In genomic region chr12:89994901-89995300, GRCh38 we compare ENCODE assay signal across 33 cellular contexts.
"Had no signal": no experiment of that assay in that cellular context is flagged by ENCODE, and none has a peak within 500 bp of the region (broad histone marks: within the 10 kb centered on the region; RNA-seq: fewer than 3 reads in every experiment).

No MANE protein-coding gene starts in this region.

- ATAC-seq: esophagus mucosa; heart left ventricle; left colon; naive thymus-derived CD4-positive, alpha-beta T cell; pancreas; psoas muscle; stimulated activated naive B cell treated with anti-CD40 and anti-IgM and Interleukin-4, amounts not matched to agents 10 μg/mL and 1 μg/mL and 100 μg/mL, for 72 hours; WTC11 had no signal

- H3K27me3 ChIP-seq: ascending aorta, cardiac muscle cell, heart left ventricle, pancreas, sigmoid colon, stomach, thyroid gland, upper lobe of left lung, vagina had no signal

- H3K4me3 ChIP-seq: ascending aorta, cardiac muscle cell, heart left ventricle, pancreas, psoas muscle, sigmoid colon, stomach, thyroid gland, upper lobe of left lung, vagina had no signal

- H3K4me3 Mint-ChIP-seq: activated CD4-positive, alpha-beta memory T cell treated with anti-CD3 and anti-CD28 coated beads, Interleukin-2, amount 10 ng/mL, durations not matched to agents 7 days and 5 days; activated CD4-positive, alpha-beta T cell treated with anti-CD3 and anti-CD28 coated beads, Interleukin-2, amount 10 ng/mL, durations not matched to agents 7 days and 5 days; activated naive CD4-positive, alpha-beta T cell treated with anti-CD3 and anti-CD28 coated beads, Interleukin-2, amount 10 ng/mL, durations not matched to agents 7 days and 5 days; activated naive CD8-positive, alpha-beta T cell treated with anti-CD3 and anti-CD28 coated beads, Interleukin-2, amount 10 ng/mL, durations not matched to agents 7 days and 5 days; activated T-cell treated with anti-CD3 and anti-CD28 coated beads, Interleukin-2, amount 50 U/mL, for 24 hours; brain; dendritic cell treated with granulocyte-macrophage colony-stimulating factor and Interleukin-4, amounts not matched to agents 40 ng/mL and 50 ng/mL, for 4 days; endodermal cell; immature natural killer cell; memory B cell; naive thymus-derived CD4-positive, alpha-beta T cell; stimulated activated naive B cell treated with anti-CD40 and anti-IgM and Interleukin-4, amounts not matched to agents 10 μg/mL and 1 μg/mL and 100 μg/mL, for 72 hours; WTC11 had no signal

- H3K4me1 ChIP-seq: ascending aorta, pancreas, psoas muscle, sigmoid colon, stomach, thyroid gland, upper lobe of left lung, vagina had no signal

- DNase-seq: activated CD4-positive, alpha-beta memory T cell treated with anti-CD3 and anti-CD28 coated beads, Interleukin-2, amount 10 ng/mL, durations not matched to agents 7 days and 5 days; activated CD4-positive, alpha-beta T cell treated with anti-CD3 and anti-CD28 coated beads for 1 hour; activated CD4-positive, alpha-beta T cell treated with anti-CD3 and anti-CD28 coated beads, Interleukin-2, amount 10 ng/mL, durations not matched to agents 7 days and 5 days; activated CD8-positive, alpha-beta memory T cell treated with anti-CD3 and anti-CD28 coated beads, Interleukin-2, amount 50 U/mL, for 48 hours; activated gamma-delta T cell; activated naive CD4-positive, alpha-beta T cell treated with anti-CD3 and anti-CD28 coated beads, Interleukin-2, amount 10 ng/mL, durations not matched to agents 7 days and 5 days; activated naive CD8-positive, alpha-beta T cell treated with anti-CD3 and anti-CD28 coated beads, Interleukin-2, amount 10 ng/mL, durations not matched to agents 7 days and 5 days; activated T-cell treated with anti-CD3 and anti-CD28 coated beads, Interleukin-2, amount 50 U/mL, for 24 hours; endodermal cell; foreskin fibroblast; heart left ventricle; hypothalamus; immature natural killer cell; kidney; left colon; midbrain; naive thymus-derived CD4-positive, alpha-beta T cell; pancreas; psoas muscle; sigmoid colon; small intestine; stimulated activated naive B cell treated with anti-CD40 and anti-IgM and Interleukin-4, amounts not matched to agents 10 μg/mL and 1 μg/mL and 100 μg/mL, for 72 hours; stomach; thyroid gland; upper lobe of left lung had no signal

- H3K4me1 Mint-ChIP-seq: activated CD4-positive, alpha-beta T cell treated with anti-CD3 and anti-CD28 coated beads, Interleukin-2, amount 10 ng/mL, durations not matched to agents 7 days and 5 days; activated naive CD4-positive, alpha-beta T cell treated with anti-CD3 and anti-CD28 coated beads, Interleukin-2, amount 10 ng/mL, durations not matched to agents 7 days and 5 days; activated naive CD8-positive, alpha-beta T cell treated with anti-CD3 and anti-CD28 coated beads, Interleukin-2, amount 10 ng/mL, durations not matched to agents 7 days and 5 days; endodermal cell had no signal

- H3K27ac ChIP-seq: ascending aorta, cardiac muscle cell, heart left ventricle, pancreas, psoas muscle, sigmoid colon, stomach, thyroid gland, upper lobe of left lung, vagina had no signal

- H3K27ac Mint-ChIP-seq: activated CD4-positive, alpha-beta memory T cell treated with anti-CD3 and anti-CD28 coated beads, Interleukin-2, amount 10 ng/mL, durations not matched to agents 7 days and 5 days; activated CD4-positive, alpha-beta T cell treated with anti-CD3 and anti-CD28 coated beads, Interleukin-2, amount 10 ng/mL, durations not matched to agents 7 days and 5 days; activated naive CD4-positive, alpha-beta T cell treated with anti-CD3 and anti-CD28 coated beads, Interleukin-2, amount 10 ng/mL, durations not matched to agents 7 days and 5 days; activated naive CD8-positive, alpha-beta T cell treated with anti-CD3 and anti-CD28 coated beads, Interleukin-2, amount 10 ng/mL, durations not matched to agents 7 days and 5 days; activated T-cell treated with anti-CD3 and anti-CD28 coated beads, Interleukin-2, amount 50 U/mL, for 24 hours; brain; endodermal cell; immature natural killer cell; memory B cell; stimulated activated naive B cell treated with anti-CD40 and anti-IgM and Interleukin-4, amounts not matched to agents 10 μg/mL and 1 μg/mL and 100 μg/mL, for 72 hours; WTC11 had no signal

- H3K36me3 Mint-ChIP-seq: activated naive CD4-positive, alpha-beta T cell treated with anti-CD3 and anti-CD28 coated beads, Interleukin-2, amount 10 ng/mL, durations not matched to agents 7 days and 5 days; activated naive CD8-positive, alpha-beta T cell treated with anti-CD3 and anti-CD28 coated beads, Interleukin-2, amount 10 ng/mL, durations not matched to agents 7 days and 5 days; brain; immature natural killer cell; memory B cell; naive thymus-derived CD4-positive, alpha-beta T cell; WTC11 had no signal

- H3K36me3 ChIP-seq: ascending aorta, cardiac muscle cell, heart left ventricle, pancreas, sigmoid colon, stomach, thyroid gland, upper lobe of left lung, vagina had no signal

- H3K27me3 Mint-ChIP-seq: activated CD4-positive, alpha-beta memory T cell treated with anti-CD3 and anti-CD28 coated beads, Interleukin-2, amount 10 ng/mL, durations not matched to agents 7 days and 5 days; activated CD4-positive, alpha-beta T cell treated with anti-CD3 and anti-CD28 coated beads, Interleukin-2, amount 10 ng/mL, durations not matched to agents 7 days and 5 days; activated naive CD4-positive, alpha-beta T cell treated with anti-CD3 and anti-CD28 coated beads, Interleukin-2, amount 10 ng/mL, durations not matched to agents 7 days and 5 days; activated naive CD8-positive, alpha-beta T cell treated with anti-CD3 and anti-CD28 coated beads, Interleukin-2, amount 10 ng/mL, durations not matched to agents 7 days and 5 days; activated T-cell treated with anti-CD3 and anti-CD28 coated beads, Interleukin-2, amount 50 U/mL, for 24 hours; brain; dendritic cell treated with granulocyte-macrophage colony-stimulating factor and Interleukin-4, amounts not matched to agents 40 ng/mL and 50 ng/mL, for 4 days; memory B cell; stimulated activated naive B cell treated with anti-CD40 and anti-IgM and Interleukin-4, amounts not matched to agents 10 μg/mL and 1 μg/mL and 100 μg/mL, for 72 hours had no signal

- H3K9me3 Mint-ChIP-seq: activated CD4-positive, alpha-beta memory T cell treated with anti-CD3 and anti-CD28 coated beads, Interleukin-2, amount 10 ng/mL, durations not matched to agents 7 days and 5 days; activated CD4-positive, alpha-beta T cell treated with anti-CD3 and anti-CD28 coated beads, Interleukin-2, amount 10 ng/mL, durations not matched to agents 7 days and 5 days; activated naive CD4-positive, alpha-beta T cell treated with anti-CD3 and anti-CD28 coated beads, Interleukin-2, amount 10 ng/mL, durations not matched to agents 7 days and 5 days; activated naive CD8-positive, alpha-beta T cell treated with anti-CD3 and anti-CD28 coated beads, Interleukin-2, amount 10 ng/mL, durations not matched to agents 7 days and 5 days; activated T-cell treated with anti-CD3 and anti-CD28 coated beads, Interleukin-2, amount 50 U/mL, for 24 hours; brain; dendritic cell treated with granulocyte-macrophage colony-stimulating factor and Interleukin-4, amounts not matched to agents 40 ng/mL and 50 ng/mL, for 4 days; endodermal cell; immature natural killer cell; WTC11 had no signal
